Comparison of ENCODE assay signal across 8 cellular contexts in the genomic region with DNA sequence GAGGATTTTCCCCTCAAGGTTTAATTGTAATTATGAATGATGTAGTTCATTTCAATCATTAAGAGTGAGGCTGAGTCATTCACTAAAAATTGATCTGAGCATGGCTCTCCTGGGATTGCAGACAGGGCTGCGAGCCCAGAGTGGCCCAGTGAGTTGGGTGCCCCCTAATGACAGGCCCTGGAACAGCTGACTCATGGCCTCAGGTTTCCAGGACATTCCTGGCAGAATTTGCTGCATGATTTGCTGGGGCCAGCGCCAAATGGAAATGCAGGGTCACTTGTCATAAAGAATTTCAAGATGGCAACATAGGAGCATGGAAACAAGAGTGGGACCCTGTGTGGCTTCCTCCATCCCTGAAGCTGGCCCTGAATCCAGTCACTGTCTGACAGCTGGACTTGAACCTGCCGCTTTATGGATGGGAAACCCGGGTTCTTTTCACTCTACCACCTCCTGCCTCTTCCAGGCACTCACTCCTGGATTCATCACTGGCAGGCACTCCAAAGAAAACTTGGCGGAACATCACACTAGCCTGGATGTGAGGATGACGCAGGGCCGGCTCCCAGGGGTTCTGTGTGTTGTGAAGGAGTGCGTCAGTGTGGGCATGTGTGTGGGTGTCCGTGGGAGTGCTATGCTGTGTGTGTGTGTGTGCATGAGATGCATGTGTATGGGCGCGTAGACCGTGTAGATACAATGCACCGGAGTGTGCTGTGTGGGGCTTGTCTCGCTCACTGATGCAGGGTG. TPM values are rescaled to one million over a fixed set of nuclear protein-coding genes. Genes with fewer than 3 reads are reported as not detected.
DNase-seq lines count a peak whose midpoint lies in the region; TF ChIP-seq lines count a peak whose summit lies in the region.

No MANE protein-coding gene starts in this region.

- no peak overlapping the region for H3K27ac ChIP-seq in DOHH2 (ENCODE audit: low read depth, low read length)
- peak overlapping the region; percentile 31 for H3K27ac ChIP-seq in HUES48 (ENCODE audit: low read depth, low read length)

- H3K4me3 ChIP-seq in DOHH2 (ENCODE audit: low read length) (no peak overlapping the region), HUES48 (ENCODE audit: low read depth, low read length) (no peak overlapping the region)

- in situ Hi-C loops in SK-MEL-5 (cut with HindIII; ENCODE audit: low pct_unique_long_range_greater_than_20kb, low sequenced_read_pairs), result no loop called here

- H3K79me2 ChIP-seq in DOHH2 (ENCODE audit: control insufficient read depth, low read length), result no peaks in the 10 kb centered on the region

- H3K27me3 ChIP-seq in DOHH2 (ENCODE audit: control insufficient read depth, low read length) (no peaks in the 10 kb centered on the region), HUES48 (ENCODE audit: control insufficient read depth, insufficient read depth, low read length) (no peaks in the 10 kb centered on the region)

- H3K9ac ChIP-seq in HUES48 (ENCODE audit: low read depth, low read length), result no peak overlapping the region

- peak; percentile 47 for TF ChIP-seq CTCF in DOHH2 (IDR thresholded peaks at IDR 0.05; ENCODE audit: low read depth, low read length, poor library complexity, severe bottlenecking)

- no peaks in the 10 kb centered on the region for H3K9me2 ChIP-seq in DOHH2 (replicated peaks; ENCODE audit: control insufficient read depth, low read length)

- H3K4me1 ChIP-seq in DOHH2 (ENCODE audit: control insufficient read depth, low read length) (no peaks in the 10 kb centered on the region), HUES48 (ENCODE audit: control insufficient read depth, insufficient read depth, low read length) (peaks cover 10% of the 10 kb centered on the region)

- H3K9me3 ChIP-seq in DOHH2 (ENCODE audit: control insufficient read depth, insufficient read depth, low read length) (no peaks in the 10 kb centered on the region), HUES48 (ENCODE audit: control insufficient read depth, insufficient read depth, low read length) (no peaks in the 10 kb centered on the region)

- intact Hi-C loops in head of caudate nucleus (cut with DNase I), result no loop called here

- no peaks in the 10 kb centered on the region for H3F3A ChIP-seq in DOHH2 (ENCODE audit: control insufficient read depth, insufficient read depth)

- H3K4me2 ChIP-seq in DOHH2 (ENCODE audit: low read length), result no peak overlapping the region

- H4K20me1 ChIP-seq in DOHH2 (ENCODE audit: control insufficient read depth, insufficient read depth, low read depth, low read length), result no peaks in the 10 kb centered on the region

- peak; percentile 79 for DNase-seq in SK-MEL-5 (ENCODE audit: low read depth, low spot score)
- peak in 36 of 42 donors; percentile 16 to 77 (median 46) for DNase-seq in head of caudate nucleus
- DNase-seq in stimulated activated CD8-positive, alpha-beta memory T cell treated with anti-CD3 and anti-CD28 coated beads, Interleukin-4, amount 100 ng/mL, for 48 hours, result peak; percentile 34
- no peak for DNase-seq in LoVo (ENCODE audit: low spot score)
- DNase-seq in amniotic stem cell (lab: John Stamatoyannopoulos, UW), result no peak
- DNase-seq in activated gamma-delta T cell treated with Interleukin-2 at 50 U/mL for 16 hours, result no peak

- H3K36me3 ChIP-seq in DOHH2 (ENCODE audit: control insufficient read depth, low read length) (no peaks in the 10 kb centered on the region), HUES48 (ENCODE audit: control insufficient read depth, insufficient read depth, low read length) (no peaks in the 10 kb centered on the region)

RNA-seq across cellular contexts. Expression of a gene that starts 15.2 kb away (rescaled TPM):
- total RNA-seq in SK-MEL-5 (2014; rRNA removed; shearing (Covaris generic)), result not detected in 2 replicates
- polyA plus RNA-seq in SK-MEL-5 (2015; cell fraction: cytosol; rRNA removed), result not detected in 2 replicates
- polyA plus RNA-seq in SK-MEL-5 (2015; cell fraction: nucleus; rRNA removed), result not detected in 2 replicates

Comparison
In these comparisons a context has a peak if more than half of its experiments do, and no peak if none do; other contexts are left out.
1. DNase-seq: peak in SK-MEL-5 (single experiment), head of caudate nucleus (36 of 42) and stimulated activated CD8-positive, alpha-beta memory T cell treated with anti-CD3 and anti-CD28 coated beads, Interleukin-4, amount 100 ng/mL, for 48 hours (single experiment); none in LoVo (single experiment), amniotic stem cell (single experiment) and activated gamma-delta T cell treated with Interleukin-2 at 50 U/mL for 16 hours (single experiment).